ENCODE assay signal across 5 cellular contexts in genomic region chr1:19984409-19985016, GRCh38. TPM values are rescaled to one million over a fixed set of nuclear protein-coding genes. Genes with fewer than 3 reads are reported as not detected.
"Had no signal": no experiment of that assay in that cellular context is flagged by ENCODE, and none has a peak within 500 bp of the region (broad histone marks: within the 10 kb centered on the region; RNA-seq: fewer than 3 reads in every experiment).

No MANE protein-coding gene starts in this region.

RNA-seq across cellular contexts. Expression of gene PLA2G2A, which starts 5.1 kb away (rescaled TPM):
- total RNA-seq: naive thymus-derived CD4-positive, alpha-beta T cell; natural killer cell; occipital lobe; osteoblast; pulmonary artery endothelial cell had no signal
